Comparison of ENCODE assay signal across 19 cellular contexts in the genomic region with DNA sequence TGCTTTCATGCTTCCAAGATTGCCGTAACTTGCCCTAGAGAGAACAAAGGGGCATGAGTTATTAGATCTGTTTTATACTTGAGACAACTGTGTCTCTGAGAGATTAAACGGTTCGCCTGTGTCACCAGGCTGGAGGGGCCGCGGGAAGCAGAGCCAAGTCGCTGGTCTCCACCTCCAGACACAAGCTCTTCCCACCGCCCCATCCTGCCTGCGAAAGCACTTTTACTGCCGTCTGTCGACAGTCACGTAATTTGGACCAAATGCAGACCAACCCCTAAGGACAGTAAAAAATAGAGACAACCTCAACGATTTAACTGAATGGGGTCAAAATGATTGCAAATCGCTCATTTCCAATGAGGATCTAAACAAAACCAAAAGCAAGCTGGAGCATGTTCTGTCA. TPM values are rescaled to one million over a fixed set of nuclear protein-coding genes. Genes with fewer than 3 reads are reported as not detected.
DNase-seq lines count a peak whose midpoint lies in the region; ATAC-seq and TF ChIP-seq lines count a peak whose summit lies in the region.
"Had no signal": no experiment of that assay in that cellular context is flagged by ENCODE, and none has a peak within 500 bp of the region (broad histone marks: within the 10 kb centered on the region; RNA-seq: fewer than 3 reads in every experiment).

No MANE protein-coding gene starts in this region.

- TF ChIP-seq POLR2A in ovary (IDR thresholded peaks at IDR 0.05) = no peak

- no peak for ATAC-seq in GM21619 (IDR thresholded peaks at IDR 0.05; ENCODE audit: unreplicated experiment)
- ATAC-seq: K562 had no signal

- intact Hi-C loops in left ventricle myocardium inferior (cut with micrococcal nuclease) (no loop called here), posterior vena cava (cut with DNase I) (no loop called here), ovary (cut with DNase I) (no loop called here)

- no peak for TF ChIP-seq CTCF in left ventricle myocardium inferior (IDR thresholded peaks at IDR 0.05; ENCODE audit: borderline replicate concordance)
- TF ChIP-seq CTCF in GM13977 (IDR thresholded peaks at IDR 0.05; ENCODE audit: extremely low read depth, insufficient read depth, missing control alignments) = no peak
- TF ChIP-seq CTCF in ovary (IDR thresholded peaks at IDR 0.05) = no peak

- H3K9ac ChIP-seq in subcutaneous abdominal adipose tissue (ENCODE audit: low read length in 5 of 5) = peak overlapping the region in 1 of 5 donors; percentile 31

- DNase-seq in NCI-H2227 (lab: John Stamatoyannopoulos, UW; ENCODE audit: unreplicated experiment) (peak; percentile 13), NCI-H2227 treated with DMSO at 0.1 percent for 48 hours (lab: John Stamatoyannopoulos, UW) (no peak), left ventricle myocardium inferior (peak; percentile 40), posterior vena cava (ENCODE audit: low spot score) (peak; percentile 80), GM13977 (ENCODE audit: low spot score) (no peak), ovary (no peak)
- DNase-seq: 8988T; Calu3; CD4-positive, alpha-beta memory T cell; DMS53; GOT3; NCI-H1417 treated with DMSO at 0.1 percent for 48 hours; NCI-H1930; NCI-H2171 treated with DMSO at 0.1 percent for 48 hours; NCI-H510A treated with DMSO at 0.1 percent for 48 hours had no signal

- H3K27me3 ChIP-seq in left ventricle myocardium inferior (ENCODE audit: low read depth) (peaks cover 63% of the 10 kb centered on the region), subcutaneous abdominal adipose tissue (ENCODE audit: control insufficient read depth in 5 of 5, insufficient read depth in 4 of 5, low read length in 5 of 5) (no peaks in the 10 kb centered on the region), ovary (no peaks in the 10 kb centered on the region)

- H3K9me3 ChIP-seq in left ventricle myocardium inferior (replicated peaks) (no peaks in the 10 kb centered on the region), subcutaneous abdominal adipose tissue (ENCODE audit: control insufficient read depth in 5 of 5, low read length in 5 of 5) (no peaks in the 10 kb centered on the region), ovary (no peaks in the 10 kb centered on the region)

- H3K4me1 ChIP-seq in left ventricle myocardium inferior (no peaks in the 10 kb centered on the region), subcutaneous abdominal adipose tissue (ENCODE audit: control insufficient read depth in 5 of 5, insufficient read depth in 5 of 5, low read length in 5 of 5) (peaks cover 23 to 60% (median 47%) of the 10 kb centered on the region in 5 donors), ovary (ENCODE audit: insufficient read depth) (no peaks in the 10 kb centered on the region)

- no peak for TF ChIP-seq EP300 in ovary (IDR thresholded peaks at IDR 0.05)

- H3K4me3 ChIP-seq in left ventricle myocardium inferior (no peak overlapping the region), subcutaneous abdominal adipose tissue (ENCODE audit: low read depth in 1 of 5, low read length in 5 of 5) (peak overlapping the region in 4 of 5 donors; percentile 25 to 49 (median 34)), ovary (no peak overlapping the region)
- H3K4me3 ChIP-seq: K562 had no signal

- H3K27ac ChIP-seq in left ventricle myocardium inferior (replicated peaks) = peak overlapping the region; percentile 66
- H3K27ac ChIP-seq in subcutaneous abdominal adipose tissue (ENCODE audit: low read depth, low read length) = peak overlapping the region; percentile 80
- H3K27ac ChIP-seq in ovary = no peak overlapping the region

- 51 to 63% (median 57%) methylated on average over 13 of the region's 13 CpGs for WGBS in ovary, 3 donors

- in situ Hi-C loops in GM13977 (cut with MboI; ENCODE audit: low pct_unique_long_range_greater_than_20kb, low sequenced_read_pairs, unreplicated experiment) = no loop called here

- no peaks in the 10 kb centered on the region for H3K36me3 ChIP-seq in left ventricle myocardium inferior
- no peaks in the 10 kb centered on the region for H3K36me3 ChIP-seq in subcutaneous abdominal adipose tissue (ENCODE audit: control insufficient read depth in 5 of 5, insufficient read depth in 5 of 5, low read length in 5 of 5)
- H3K36me3 ChIP-seq in ovary = no peaks in the 10 kb centered on the region

RNA-seq across cellular contexts. Expression of a gene that starts 17.3 kb away (rescaled TPM):
- total RNA-seq in left ventricle myocardium inferior = 0.66 TPM
- under 1 TPM; 0.76 to 0.97 TPM for total RNA-seq in posterior vena cava
- total RNA-seq in ovary = under 1 TPM in 3 of 7 donors, not detected in 4; 0.25 to 0.53 (median 0.34) TPM
- under 1 TPM in 1 of 2 donors, not detected in 1; 0.15 TPM for polyA plus RNA-seq in ovary
- total RNA-seq: Calu3, K562 had no signal
- polyA plus RNA-seq: BJ; CD4-positive, alpha-beta memory T cell; K562 had no signal

Comparison
In these comparisons a context has a peak if more than half of its experiments do, and no peak if none do; other contexts are left out.
1. DNase-seq: peak in NCI-H2227 (single experiment), left ventricle myocardium inferior (single experiment) and posterior vena cava (single experiment); none in NCI-H2227 treated with DMSO at 0.1 percent for 48 hours (single experiment), GM13977 (single experiment) and ovary (0 of 5).
2. H3K27ac ChIP-seq: peak in left ventricle myocardium inferior (single experiment) and subcutaneous abdominal adipose tissue (single experiment); none in ovary (0 of 2).
3. H3K4me3 ChIP-seq: peak in subcutaneous abdominal adipose tissue (4 of 5); none in left ventricle myocardium inferior (single experiment) and ovary (single experiment).